9 cellular contexts compared by ENCODE assay signal in genomic region chr6:166512567-166512966, GRCh38.
DNase-seq lines count a peak whose midpoint lies in the region; ATAC-seq and TF ChIP-seq lines count a peak whose summit lies in the region.
"Had no signal": no experiment of that assay in that cellular context is flagged by ENCODE, and none has a peak within 500 bp of the region (broad histone marks: within the 10 kb centered on the region; RNA-seq: fewer than 3 reads in every experiment).

No MANE protein-coding gene starts in this region.

- peaks cover 8% of the 10 kb centered on the region for H3K4me1 Mint-ChIP-seq in CD4-positive, alpha-beta T cell (ENCODE audit: low read depth)
- peaks cover 11% of the 10 kb centered on the region for H3K4me1 Mint-ChIP-seq in activated naive CD4-positive, alpha-beta T cell treated with anti-CD3 and anti-CD28 coated beads for 36 hours (ENCODE audit: low read depth)

- no peaks in the 10 kb centered on the region for H3K27me3 ChIP-seq in CD4-positive, alpha-beta T cell (ENCODE audit: control insufficient read depth, insufficient read depth, low read length)

- no peak for TF ChIP-seq CTCF in CD4-positive, alpha-beta T cell (IDR thresholded peaks at IDR 0.05)

- H3K9me3 Mint-ChIP-seq in CD4-positive, alpha-beta T cell: no peaks in the 10 kb centered on the region
- no peaks in the 10 kb centered on the region for H3K9me3 Mint-ChIP-seq in activated naive CD4-positive, alpha-beta T cell treated with anti-CD3 and anti-CD28 coated beads for 36 hours
- H3K9me3 Mint-ChIP-seq: stimulated activated naive CD8-positive, alpha-beta T cell treated with anti-CD3 and anti-CD28 coated beads, Interleukin-15, Interleukin-2, amounts not matched to agents 100 ng/mL and 50 ng/mL, for 24 hours had no signal

- H3K27me3 Mint-ChIP-seq in CD4-positive, alpha-beta T cell: no peaks in the 10 kb centered on the region
- no peaks in the 10 kb centered on the region for H3K27me3 Mint-ChIP-seq in activated naive CD4-positive, alpha-beta T cell treated with anti-CD3 and anti-CD28 coated beads for 36 hours (ENCODE audit: low read depth)
- H3K27me3 Mint-ChIP-seq: stimulated activated naive CD8-positive, alpha-beta T cell treated with anti-CD3 and anti-CD28 coated beads, Interleukin-15, Interleukin-2, amounts not matched to agents 100 ng/mL and 50 ng/mL, for 24 hours had no signal

- peak; percentile 22 to 56 (median 36) for DNase-seq in CD4-positive, alpha-beta T cell
- peak; percentile 49 for DNase-seq in activated naive CD4-positive, alpha-beta T cell treated with anti-CD3 and anti-CD28 coated beads for 36 hours
- DNase-seq in left lobe of liver (ENCODE audit: low spot score) (no peak), GM19240 (ENCODE audit: insufficient read length, low spot score) (no peak), occipital lobe (lab: John Stamatoyannopoulos, UW) (no peak), RKO (ENCODE audit: low spot score) (no peak)

- intact Hi-C loops in CD4-positive, alpha-beta T cell (cut with DNase I, micrococcal nuclease): loop anchor here (5.0 to 10.0 kb wide), 3 partner anchors 200 to 238 kb away; no protein-coding TSS in a partner anchor
- intact Hi-C loops in activated naive CD4-positive, alpha-beta T cell treated with anti-CD3 and anti-CD28 coated beads for 36 hours (cut with micrococcal nuclease): loop anchor here (10.0 kb wide), 1 partner anchor 242 kb away; no protein-coding TSS in a partner anchor

- no peaks in the 10 kb centered on the region for H3K9me3 ChIP-seq in CD4-positive, alpha-beta T cell (ENCODE audit: control insufficient read depth, low read length)

- H3K4me3 Mint-ChIP-seq in CD4-positive, alpha-beta T cell: no peak overlapping the region
- H3K4me3 Mint-ChIP-seq in activated naive CD4-positive, alpha-beta T cell treated with anti-CD3 and anti-CD28 coated beads for 36 hours: no peak overlapping the region
- H3K4me3 Mint-ChIP-seq: stimulated activated naive CD8-positive, alpha-beta T cell treated with anti-CD3 and anti-CD28 coated beads, Interleukin-15, Interleukin-2, amounts not matched to agents 100 ng/mL and 50 ng/mL, for 24 hours had no signal

- CTCF ChIA-PET in CD4-positive, alpha-beta T cell (lab: Charles Lee): interaction anchor here (1.0 to 1.1 kb wide), 2 partner anchors 29 to 56 kb away, joined by 3 to 4 read pairs; no protein-coding TSS in a partner anchor
- CTCF ChIA-PET in activated naive CD4-positive, alpha-beta T cell treated with anti-CD3 and anti-CD28 coated beads for 36 hours (lab: Charles Lee): interaction anchor here (1.5 kb wide), 1 partner anchor 112 kb away, joined by 3 read pairs; no protein-coding TSS in a partner anchor

- peaks cover 5% of the 10 kb centered on the region for H3K36me3 Mint-ChIP-seq in CD4-positive, alpha-beta T cell (ENCODE audit: low read depth)
- peaks cover 2% of the 10 kb centered on the region for H3K36me3 Mint-ChIP-seq in activated naive CD4-positive, alpha-beta T cell treated with anti-CD3 and anti-CD28 coated beads for 36 hours (ENCODE audit: low read depth)

- H3K27ac ChIP-seq in CD4-positive, alpha-beta T cell (ENCODE audit: low read depth, low read length): no peak overlapping the region

- H3K27ac Mint-ChIP-seq in CD4-positive, alpha-beta T cell: no peak overlapping the region
- no peak overlapping the region for H3K27ac Mint-ChIP-seq in activated naive CD4-positive, alpha-beta T cell treated with anti-CD3 and anti-CD28 coated beads for 36 hours
- H3K27ac Mint-ChIP-seq: stimulated activated naive CD8-positive, alpha-beta T cell treated with anti-CD3 and anti-CD28 coated beads, Interleukin-15, Interleukin-2, amounts not matched to agents 100 ng/mL and 50 ng/mL, for 24 hours had no signal

- ATAC-seq in CD4-positive, alpha-beta T cell (ENCODE audit: poor library complexity): peak; percentile 92
- ATAC-seq in GM19438 (IDR thresholded peaks at IDR 0.05; ENCODE audit: low read depth, unreplicated experiment) (peak; percentile 88), HG03439 (IDR thresholded peaks at IDR 0.05; ENCODE audit: unreplicated experiment) (peak; percentile 65), left lobe of liver (no peak)

- POLR2A ChIA-PET in CD4-positive, alpha-beta T cell (lab: Charles Lee): no interaction called here

Comparison
In these comparisons a context has a peak if more than half of its experiments do, and no peak if none do; other contexts are left out.
1. DNase-seq: peak in CD4-positive, alpha-beta T cell (10 of 10) and activated naive CD4-positive, alpha-beta T cell treated with anti-CD3 and anti-CD28 coated beads for 36 hours (single experiment); none in left lobe of liver (single experiment), GM19240 (single experiment), occipital lobe (single experiment) and RKO (single experiment).